ENCODE assay signal across 8 cellular contexts in genomic region chr17:8629371-8630226, GRCh38. TPM values are rescaled to one million over a fixed set of nuclear protein-coding genes. Genes with fewer than 3 reads are reported as not detected.
DNase-seq lines count a peak whose midpoint lies in the region; ATAC-seq and TF ChIP-seq lines count a peak whose summit lies in the region.

No MANE protein-coding gene starts in this region.

- no peak for ATAC-seq in T-helper 17 cell
- ATAC-seq in stimulated activated naive B cell treated with anti-CD40 and anti-IgM and Interleukin-4, amounts not matched to agents 10 μg/mL and 1 μg/mL and 100 μg/mL, for 72 hours (replicated peaks): no peak

- H3K36me3 Mint-ChIP-seq in T-helper 17 cell (ENCODE audit: low read depth): peaks cover 5% of the 10 kb centered on the region
- H3K36me3 Mint-ChIP-seq in stimulated activated naive B cell treated with anti-CD40 and anti-IgM and Interleukin-4, amounts not matched to agents 10 μg/mL and 1 μg/mL and 100 μg/mL, for 72 hours: peaks cover 3 to 4% of the 10 kb centered on the region in 2 donors

- H3K4me3 ChIP-seq in choroid plexus epithelial cell (ENCODE audit: low read depth, low read length): peak overlapping the region; percentile 90

- H3K27me3 Mint-ChIP-seq in T-helper 17 cell: peaks cover 47% of the 10 kb centered on the region
- H3K27me3 Mint-ChIP-seq in stimulated activated naive B cell treated with anti-CD40 and anti-IgM and Interleukin-4, amounts not matched to agents 10 μg/mL and 1 μg/mL and 100 μg/mL, for 72 hours: peaks cover 44 to 53% of the 10 kb centered on the region in 2 donors

- no peaks in the 10 kb centered on the region for H3K9me3 ChIP-seq in T-helper 17 cell (ENCODE audit: control insufficient read depth, low read length, poor library complexity, severe bottlenecking)

- H3K4me1 Mint-ChIP-seq in T-helper 17 cell: peaks cover 15% of the 10 kb centered on the region
- peaks cover 18 to 29% of the 10 kb centered on the region in 2 donors for H3K4me1 Mint-ChIP-seq in stimulated activated naive B cell treated with anti-CD40 and anti-IgM and Interleukin-4, amounts not matched to agents 10 μg/mL and 1 μg/mL and 100 μg/mL, for 72 hours

- no peaks in the 10 kb centered on the region for H3K9me3 Mint-ChIP-seq in stimulated activated naive B cell treated with anti-CD40 and anti-IgM and Interleukin-4, amounts not matched to agents 10 μg/mL and 1 μg/mL and 100 μg/mL, for 72 hours

- peak overlapping the region; percentile 97 for H3K4me3 Mint-ChIP-seq in T-helper 17 cell
- peak overlapping the region; percentile 89 to 90 for H3K4me3 Mint-ChIP-seq in stimulated activated naive B cell treated with anti-CD40 and anti-IgM and Interleukin-4, amounts not matched to agents 10 μg/mL and 1 μg/mL and 100 μg/mL, for 72 hours

- H3K27ac Mint-ChIP-seq in T-helper 17 cell: no peak overlapping the region
- H3K27ac Mint-ChIP-seq in stimulated activated naive B cell treated with anti-CD40 and anti-IgM and Interleukin-4, amounts not matched to agents 10 μg/mL and 1 μg/mL and 100 μg/mL, for 72 hours: peak overlapping the region; percentile 90

- no peak for TF ChIP-seq CTCF in choroid plexus epithelial cell (conservative IDR thresholded peaks at IDR 0.05; ENCODE audit: low read depth, low read length)

- DNase-seq in activated T-cell treated with anti-CD3 and anti-CD28 coated beads for 48 hours (ENCODE audit: low read depth) (peak; percentile 14), activated T-cell treated with anti-CD3 and anti-CD28 coated beads for 4 hours (no peak), T-helper 17 cell (peak in 2 of 3 donors; percentile 11 to 13), choroid plexus epithelial cell (ENCODE audit: low read depth) (no peak), left kidney (ENCODE audit: low read depth, low spot score) (peak; percentile 76), DMS114 treated with DMSO at 0.1 percent for 48 hours (lab: John Stamatoyannopoulos, UW; ENCODE audit: unreplicated experiment) (no peak), NOMO-1 treated with DMSO at 0.1 percent for 48 hours (lab: John Stamatoyannopoulos, UW; ENCODE audit: unreplicated experiment) (no peak)
- DNase-seq in stimulated activated naive B cell treated with anti-CD40 and anti-IgM and Interleukin-4, amounts not matched to agents 10 μg/mL and 1 μg/mL and 100 μg/mL, for 72 hours: no peak

RNA-seq across cellular contexts. Expression of gene MYH10, which starts 0.9 kb away (rescaled TPM):
- under 1 TPM; 0.42 to 0.99 TPM for total RNA-seq in T-helper 17 cell

Comparison
In these comparisons a context has a peak if more than half of its experiments do, and no peak if none do; other contexts are left out.
1. DNase-seq: peak in activated T-cell treated with anti-CD3 and anti-CD28 coated beads for 48 hours (single experiment), T-helper 17 cell (2 of 3) and left kidney (single experiment); none in activated T-cell treated with anti-CD3 and anti-CD28 coated beads for 4 hours (single experiment), choroid plexus epithelial cell (single experiment), stimulated activated naive B cell treated with anti-CD40 and anti-IgM and Interleukin-4, amounts not matched to agents 10 μg/mL and 1 μg/mL and 100 μg/mL, for 72 hours (single experiment), DMS114 treated with DMSO at 0.1 percent for 48 hours (single experiment) and NOMO-1 treated with DMSO at 0.1 percent for 48 hours (single experiment).